In genomic region chr4:149708513-149709175, GRCh38 we compare ENCODE assay signal across 14 cellular contexts.
A peak's percentile ranks its signal among the peaks of the same experiment; 100 is the strongest.
DNase-seq lines count a peak whose midpoint lies in the region; ATAC-seq and TF ChIP-seq lines count a peak whose summit lies in the region.
"Had no signal": no experiment of that assay in that cellular context is flagged by ENCODE, and none has a peak within 500 bp of the region (broad histone marks: within the 10 kb centered on the region; RNA-seq: fewer than 3 reads in every experiment).

No MANE protein-coding gene starts in this region.

- H3K4me1 ChIP-seq in mucosa of descending colon (ENCODE audit: low read depth), result peaks cover 14% of the 10 kb centered on the region
- no peaks in the 10 kb centered on the region for H3K4me1 ChIP-seq in lower lobe of right lung
- H3K4me1 ChIP-seq: neural progenitor cell had no signal

- H3K9me3 ChIP-seq in mucosa of descending colon (no peaks in the 10 kb centered on the region), lower lobe of right lung (no peaks in the 10 kb centered on the region)

- intact Hi-C loops in mucosa of descending colon (cut with DNase I, micrococcal nuclease), result no loop called here
- intact Hi-C loops in lower lobe of right lung (cut with DNase I), result no loop called here

- peak; percentile 90 for ATAC-seq in mucosa of descending colon
- no peak for ATAC-seq in lower lobe of right lung
- ATAC-seq in GM21576 (IDR thresholded peaks at IDR 0.05; ENCODE audit: unreplicated experiment), result no peak
- ATAC-seq: activated CD4-positive, CD25-positive, alpha-beta regulatory T cell treated with anti-CD3 and anti-CD28 coated beads, Interleukin-2, amount 50 U/mL, for 24 hours; CD8-positive, alpha-beta T cell had no signal

- no peak overlapping the region for H3K4me3 ChIP-seq in epithelial cell of esophagus (ENCODE audit: low read length)
- no peak overlapping the region for H3K4me3 ChIP-seq in mucosa of descending colon
- no peak overlapping the region for H3K4me3 ChIP-seq in lower lobe of right lung
- H3K4me3 ChIP-seq: neural progenitor cell had no signal

- H3K27me3 ChIP-seq in lower lobe of right lung (ENCODE audit: low read depth), result no peaks in the 10 kb centered on the region
- H3K27me3 ChIP-seq: neural progenitor cell had no signal

- H3K36me3 ChIP-seq in mucosa of descending colon (ENCODE audit: low read depth), result no peaks in the 10 kb centered on the region
- no peaks in the 10 kb centered on the region for H3K36me3 ChIP-seq in lower lobe of right lung
- H3K36me3 ChIP-seq: neural progenitor cell had no signal

- no peak for TF ChIP-seq CTCF in epithelial cell of esophagus (IDR thresholded peaks at IDR 0.05; ENCODE audit: insufficient read depth, low read depth, low read length, missing control alignments)
- TF ChIP-seq CTCF in mucosa of descending colon (IDR thresholded peaks at IDR 0.05), result no peak
- TF ChIP-seq CTCF in lower lobe of right lung (IDR thresholded peaks at IDR 0.05), result no peak

- no peak overlapping the region for H3K27ac ChIP-seq in lower lobe of right lung
- H3K27ac ChIP-seq: neural progenitor cell had no signal

- DNase-seq in ELR (ENCODE audit: low read depth), result peak; percentile 66
- DNase-seq in NCI-H526 treated with DMSO at 0.1 percent for 48 hours (lab: John Stamatoyannopoulos, UW), result peak; percentile 15
- peak; percentile 90 for DNase-seq in epithelial cell of esophagus (ENCODE audit: low read depth)
- DNase-seq in mucosa of descending colon, result no peak
- DNase-seq in activated effector memory CD4-positive, alpha-beta T cell treated with Interleukin-2 at 50 U/mL for 16 hours, result no peak
- DNase-seq in NCI-H1436 treated with DMSO at 0.1 percent for 48 hours (lab: John Stamatoyannopoulos, UW), result no peak
- DNase-seq in lower lobe of right lung, result no peak
- DNase-seq: activated T-cell treated with anti-CD3 and anti-CD28 coated beads, Interleukin-2, amount 50 U/mL, for 1 hour; CD8-positive, alpha-beta T cell; GDM1; hypothalamus had no signal

Comparison
In these comparisons a context has a peak if more than half of its experiments do, and no peak if none do; other contexts are left out.
1. DNase-seq: peak in ELR (single experiment), NCI-H526 treated with DMSO at 0.1 percent for 48 hours (single experiment) and epithelial cell of esophagus (single experiment); none in mucosa of descending colon (0 of 3), activated effector memory CD4-positive, alpha-beta T cell treated with Interleukin-2 at 50 U/mL for 16 hours (single experiment), NCI-H1436 treated with DMSO at 0.1 percent for 48 hours (single experiment) and lower lobe of right lung (single experiment).